ENCODE assay signal across 1 cellular context in the genomic region with DNA sequence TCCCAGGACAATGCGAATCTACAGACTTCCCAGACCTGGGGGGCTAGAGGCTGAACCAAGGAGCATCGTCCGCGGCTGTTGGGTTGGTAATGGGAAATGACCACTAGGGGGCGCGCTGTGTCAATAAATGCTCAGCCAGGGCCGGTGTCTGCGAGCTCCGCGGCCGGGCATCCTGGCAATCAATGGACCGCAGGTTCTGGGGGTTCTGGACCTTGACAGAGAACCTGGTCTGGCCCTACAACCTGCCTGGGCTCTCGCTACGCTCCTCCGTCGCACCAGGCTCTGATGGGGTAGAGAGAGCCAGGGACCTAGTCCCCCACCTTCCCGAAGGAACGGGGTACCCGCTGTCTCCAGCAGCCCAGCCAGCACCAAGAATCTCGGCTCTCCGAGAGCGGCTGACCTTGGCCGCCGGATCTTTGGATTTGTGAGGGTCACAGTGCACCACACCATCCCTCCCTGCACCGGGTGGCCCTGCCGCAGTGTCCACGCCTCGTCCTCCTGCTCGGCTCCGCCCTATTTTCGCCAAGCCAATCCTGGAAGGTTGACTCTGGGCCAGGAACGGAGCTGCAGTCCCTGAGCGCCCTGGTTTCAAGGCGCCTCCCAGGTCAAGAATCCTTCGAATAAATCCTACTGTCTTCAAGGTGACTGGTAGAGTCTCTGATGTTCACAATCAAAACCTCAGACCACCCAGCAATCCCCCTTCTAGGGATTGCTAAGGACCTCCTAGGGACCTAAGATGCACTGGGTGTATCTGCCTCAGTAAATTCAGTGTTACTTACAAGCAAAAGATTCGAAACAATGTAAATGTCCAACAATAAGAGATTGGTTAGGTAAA.
TF ChIP-seq lines count a peak whose summit lies in the region.

No MANE protein-coding gene starts in this region.

TF ChIP-seq in HepG2, 621 proteins besides CTCF, POLR2A, EP300 and RAD21 (continues in another document):
- TF ChIP-seq HMG20A (CRISPR knock-in tag; IDR thresholded peaks at IDR 0.05; ENCODE audit: borderline replicate concordance) (peak; percentile 50; the same call in 1 of the 2 replicates), SALL2 (CRISPR knock-in tag; IDR thresholded peaks at IDR 0.05) (peak; percentile 50; the same call in 1 of the 2 replicates), ZNF878 (CRISPR knock-in tag; IDR thresholded peaks at IDR 0.05) (no peak), ZNF44 (CRISPR knock-in tag; IDR thresholded peaks at IDR 0.05) (0 out of 2 replicates have a peak, but pooled peaks have one; percentile 31), SMC3 (IDR thresholded peaks at IDR 0.05; ENCODE audit: low read length) (peak; percentile 89), CAMTA2 (CRISPR knock-in tag; IDR thresholded peaks at IDR 0.05; ENCODE audit: borderline replicate concordance) (0 out of 2 replicates have a peak, but pooled peaks have one; percentile 56), RORA (CRISPR knock-in tag; IDR thresholded peaks at IDR 0.05) (no peak), ZNF615 (CRISPR knock-in tag; IDR thresholded peaks at IDR 0.05; ENCODE audit: borderline replicate concordance) (no peak), ZNF337 (CRISPR knock-in tag; IDR thresholded peaks at IDR 0.05; ENCODE audit: borderline replicate concordance, low read depth) (peak; percentile 54; the same call in 1 of the 2 replicates), ZNF616 (CRISPR knock-in tag; IDR thresholded peaks at IDR 0.05; ENCODE audit: low read depth) (0 out of 2 replicates have a peak, but pooled peaks have one; percentile 56), PRMT3 (CRISPR knock-in tag; IDR thresholded peaks at IDR 0.05; ENCODE audit: borderline replicate concordance, low read depth) (no peak), HMGA1 (CRISPR knock-in tag; conservative IDR thresholded peaks at IDR 0.05) (no peak), USF2 (IDR thresholded peaks at IDR 0.05; ENCODE audit: low read depth, low read length) (no peak), USF2 (CRISPR knock-in tag; IDR thresholded peaks at IDR 0.05; ENCODE audit: borderline replicate concordance) (no peak), ZMYM4 (CRISPR knock-in tag; IDR thresholded peaks at IDR 0.05) (no peak; the same call in 1 of the 2 replicates), MTA1 (CRISPR knock-in tag; IDR thresholded peaks at IDR 0.05; ENCODE audit: borderline replicate concordance) (peak; percentile 60; the same call in 1 of the 2 replicates), SETDB1 (CRISPR knock-in tag; IDR thresholded peaks at IDR 0.05; ENCODE audit: borderline replicate concordance) (no peak), ZNF792 (CRISPR knock-in tag; IDR thresholded peaks at IDR 0.05) (no peak), REPIN1 (CRISPR knock-in tag; IDR thresholded peaks at IDR 0.05; ENCODE audit: borderline replicate concordance, low read depth) (peak; percentile 90), CEBPZ (IDR thresholded peaks at IDR 0.05; ENCODE audit: low read length) (no peak), ZNF564 (CRISPR knock-in tag; IDR thresholded peaks at IDR 0.05) (no peak), ZNF274 (CRISPR knock-in tag; IDR thresholded peaks at IDR 0.05) (no peak), ZNF713 (CRISPR knock-in tag; IDR thresholded peaks at IDR 0.05) (no peak), ZNF563 (CRISPR knock-in tag; IDR thresholded peaks at IDR 0.05) (no peak), NFE2L1 (CRISPR knock-in tag; IDR thresholded peaks at IDR 0.05; ENCODE audit: borderline replicate concordance) (0 out of 2 replicates have a peak, but pooled peaks have one; percentile 6), IKZF1 (IDR thresholded peaks at IDR 0.05) (no peak), ZNF556 (CRISPR knock-in tag; IDR thresholded peaks at IDR 0.05; ENCODE audit: borderline replicate concordance) (no peak), ZNF569 (CRISPR knock-in tag; IDR thresholded peaks at IDR 0.05; ENCODE audit: borderline replicate concordance) (no peak), ZNF496 (CRISPR knock-in tag; IDR thresholded peaks at IDR 0.05; ENCODE audit: insufficient replicate concordance) (no peak), ZNF777 (CRISPR knock-in tag; IDR thresholded peaks at IDR 0.05) (peak; percentile 12; the same call in 1 of the 2 replicates)
- TF ChIP-seq, protein P1, sequence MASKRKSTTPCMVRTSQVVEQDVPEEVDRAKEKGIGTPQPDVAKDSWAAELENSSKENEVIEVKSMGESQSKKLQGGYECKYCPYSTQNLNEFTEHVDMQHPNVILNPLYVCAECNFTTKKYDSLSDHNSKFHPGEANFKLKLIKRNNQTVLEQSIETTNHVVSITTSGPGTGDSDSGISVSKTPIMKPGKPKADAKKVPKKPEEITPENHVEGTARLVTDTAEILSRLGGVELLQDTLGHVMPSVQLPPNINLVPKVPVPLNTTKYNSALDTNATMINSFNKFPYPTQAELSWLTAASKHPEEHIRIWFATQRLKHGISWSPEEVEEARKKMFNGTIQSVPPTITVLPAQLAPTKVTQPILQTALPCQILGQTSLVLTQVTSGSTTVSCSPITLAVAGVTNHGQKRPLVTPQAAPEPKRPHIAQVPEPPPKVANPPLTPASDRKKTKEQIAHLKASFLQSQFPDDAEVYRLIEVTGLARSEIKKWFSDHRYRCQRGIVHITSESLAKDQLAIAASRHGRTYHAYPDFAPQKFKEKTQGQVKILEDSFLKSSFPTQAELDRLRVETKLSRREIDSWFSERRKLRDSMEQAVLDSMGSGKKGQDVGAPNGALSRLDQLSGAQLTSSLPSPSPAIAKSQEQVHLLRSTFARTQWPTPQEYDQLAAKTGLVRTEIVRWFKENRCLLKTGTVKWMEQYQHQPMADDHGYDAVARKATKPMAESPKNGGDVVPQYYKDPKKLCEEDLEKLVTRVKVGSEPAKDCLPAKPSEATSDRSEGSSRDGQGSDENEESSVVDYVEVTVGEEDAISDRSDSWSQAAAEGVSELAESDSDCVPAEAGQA (IDR thresholded peaks at IDR 0.05; ENCODE audit: low read depth) = peak; percentile 27; the same call in 1 of the 2 replicates
- TF ChIP-seq, protein P1 (CRISPR knock-in tag; IDR thresholded peaks at IDR 0.05; ENCODE audit: borderline replicate concordance) = no peak; the same call in 1 of the 2 replicates
- TF ChIP-seq, protein P2, sequence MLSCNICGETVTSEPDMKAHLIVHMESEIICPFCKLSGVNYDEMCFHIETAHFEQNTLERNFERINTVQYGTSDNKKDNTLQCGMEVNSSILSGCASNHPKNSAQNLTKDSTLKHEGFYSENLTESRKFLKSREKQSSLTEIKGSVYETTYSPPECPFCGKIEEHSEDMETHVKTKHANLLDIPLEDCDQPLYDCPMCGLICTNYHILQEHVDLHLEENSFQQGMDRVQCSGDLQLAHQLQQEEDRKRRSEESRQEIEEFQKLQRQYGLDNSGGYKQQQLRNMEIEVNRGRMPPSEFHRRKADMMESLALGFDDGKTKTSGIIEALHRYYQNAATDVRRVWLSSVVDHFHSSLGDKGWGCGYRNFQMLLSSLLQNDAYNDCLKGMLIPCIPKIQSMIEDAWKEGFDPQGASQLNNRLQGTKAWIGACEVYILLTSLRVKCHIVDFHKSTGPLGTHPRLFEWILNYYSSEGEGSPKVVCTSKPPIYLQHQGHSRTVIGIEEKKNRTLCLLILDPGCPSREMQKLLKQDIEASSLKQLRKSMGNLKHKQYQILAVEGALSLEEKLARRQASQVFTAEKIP (CRISPR knock-in tag; IDR thresholded peaks at IDR 0.05; ENCODE audit: borderline replicate concordance) = no peak
- TF ChIP-seq, protein P3, sequence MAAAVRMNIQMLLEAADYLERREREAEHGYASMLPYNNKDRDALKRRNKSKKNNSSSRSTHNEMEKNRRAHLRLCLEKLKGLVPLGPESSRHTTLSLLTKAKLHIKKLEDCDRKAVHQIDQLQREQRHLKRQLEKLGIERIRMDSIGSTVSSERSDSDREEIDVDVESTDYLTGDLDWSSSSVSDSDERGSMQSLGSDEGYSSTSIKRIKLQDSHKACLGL (CRISPR knock-in tag; IDR thresholded peaks at IDR 0.05) = peak; percentile 40; the same call in 1 of the 2 replicates
- TF ChIP-seq, protein P4, sequence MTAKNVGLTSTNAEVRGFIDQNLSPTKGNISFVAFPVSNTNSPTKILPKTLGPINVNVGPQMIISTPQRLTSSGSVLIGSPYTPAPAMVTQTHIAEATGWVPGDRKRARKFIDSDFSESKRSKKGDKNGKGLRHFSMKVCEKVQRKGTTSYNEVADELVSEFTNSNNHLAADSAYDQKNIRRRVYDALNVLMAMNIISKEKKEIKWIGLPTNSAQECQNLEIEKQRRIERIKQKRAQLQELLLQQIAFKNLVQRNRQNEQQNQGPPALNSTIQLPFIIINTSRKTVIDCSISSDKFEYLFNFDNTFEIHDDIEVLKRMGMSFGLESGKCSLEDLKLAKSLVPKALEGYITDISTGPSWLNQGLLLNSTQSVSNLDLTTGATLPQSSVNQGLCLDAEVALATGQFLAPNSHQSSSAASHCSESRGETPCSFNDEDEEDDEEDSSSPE (CRISPR knock-in tag; IDR thresholded peaks at IDR 0.05) = no peak
- TF ChIP-seq, protein P5, sequence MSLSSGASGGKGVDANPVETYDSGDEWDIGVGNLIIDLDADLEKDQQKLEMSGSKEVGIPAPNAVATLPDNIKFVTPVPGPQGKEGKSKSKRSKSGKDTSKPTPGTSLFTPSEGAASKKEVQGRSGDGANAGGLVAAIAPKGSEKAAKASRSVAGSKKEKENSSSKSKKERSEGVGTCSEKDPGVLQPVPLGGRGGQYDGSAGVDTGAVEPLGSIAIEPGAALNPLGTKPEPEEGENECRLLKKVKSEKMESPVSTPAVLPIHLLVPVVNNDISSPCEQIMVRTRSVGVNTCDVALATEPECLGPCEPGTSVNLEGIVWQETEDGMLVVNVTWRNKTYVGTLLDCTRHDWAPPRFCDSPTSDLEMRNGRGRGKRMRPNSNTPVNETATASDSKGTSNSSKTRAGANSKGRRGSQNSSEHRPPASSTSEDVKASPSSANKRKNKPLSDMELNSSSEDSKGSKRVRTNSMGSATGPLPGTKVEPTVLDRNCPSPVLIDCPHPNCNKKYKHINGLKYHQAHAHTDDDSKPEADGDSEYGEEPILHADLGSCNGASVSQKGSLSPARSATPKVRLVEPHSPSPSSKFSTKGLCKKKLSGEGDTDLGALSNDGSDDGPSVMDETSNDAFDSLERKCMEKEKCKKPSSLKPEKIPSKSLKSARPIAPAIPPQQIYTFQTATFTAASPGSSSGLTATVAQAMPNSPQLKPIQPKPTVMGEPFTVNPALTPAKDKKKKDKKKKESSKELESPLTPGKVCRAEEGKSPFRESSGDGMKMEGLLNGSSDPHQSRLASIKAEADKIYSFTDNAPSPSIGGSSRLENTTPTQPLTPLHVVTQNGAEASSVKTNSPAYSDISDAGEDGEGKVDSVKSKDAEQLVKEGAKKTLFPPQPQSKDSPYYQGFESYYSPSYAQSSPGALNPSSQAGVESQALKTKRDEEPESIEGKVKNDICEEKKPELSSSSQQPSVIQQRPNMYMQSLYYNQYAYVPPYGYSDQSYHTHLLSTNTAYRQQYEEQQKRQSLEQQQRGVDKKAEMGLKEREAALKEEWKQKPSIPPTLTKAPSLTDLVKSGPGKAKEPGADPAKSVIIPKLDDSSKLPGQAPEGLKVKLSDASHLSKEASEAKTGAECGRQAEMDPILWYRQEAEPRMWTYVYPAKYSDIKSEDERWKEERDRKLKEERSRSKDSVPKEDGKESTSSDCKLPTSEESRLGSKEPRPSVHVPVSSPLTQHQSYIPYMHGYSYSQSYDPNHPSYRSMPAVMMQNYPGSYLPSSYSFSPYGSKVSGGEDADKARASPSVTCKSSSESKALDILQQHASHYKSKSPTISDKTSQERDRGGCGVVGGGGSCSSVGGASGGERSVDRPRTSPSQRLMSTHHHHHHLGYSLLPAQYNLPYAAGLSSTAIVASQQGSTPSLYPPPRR (CRISPR knock-in tag; IDR thresholded peaks at IDR 0.05; ENCODE audit: borderline replicate concordance) = peak; percentile 72; the same call in 1 of the 2 replicates
